In the genomic region with DNA sequence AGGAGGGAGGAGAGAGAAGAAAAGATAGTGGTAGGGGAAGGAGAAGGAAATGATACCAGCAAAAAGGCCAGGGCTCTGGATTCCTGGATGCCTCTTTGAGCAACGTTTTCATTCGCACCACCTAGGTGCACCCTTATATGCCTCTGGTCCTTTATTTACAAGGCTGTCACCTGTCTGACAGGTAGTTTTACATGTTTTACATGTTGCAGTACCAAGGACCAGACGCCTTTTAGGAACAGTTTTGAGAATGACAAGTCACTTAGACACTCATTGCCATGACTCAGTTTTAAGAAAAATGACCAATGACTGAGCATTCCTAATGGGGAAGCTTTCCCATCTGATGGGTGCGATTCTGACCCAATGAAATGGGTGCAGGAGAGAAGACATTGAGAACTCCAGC, we compare ENCODE assay signal across 17 cellular contexts.
DNase-seq lines count a peak whose midpoint lies in the region; ATAC-seq and TF ChIP-seq lines count a peak whose summit lies in the region.
"Had no signal": no experiment of that assay in that cellular context is flagged by ENCODE, and none has a peak within 500 bp of the region (broad histone marks: within the 10 kb centered on the region; RNA-seq: fewer than 3 reads in every experiment).

No MANE protein-coding gene starts in this region.

- no peak for ATAC-seq in HG03196 (IDR thresholded peaks at IDR 0.05; ENCODE audit: unreplicated experiment)
- ATAC-seq: GM23338 had no signal

- H3K9me3 Mint-ChIP-seq in nephron progenitor cell (no peaks in the 10 kb centered on the region), type B pancreatic cell (no peaks in the 10 kb centered on the region)
- H3K9me3 Mint-ChIP-seq in activated T-helper 1 cell treated with anti-CD3 and anti-CD28 coated beads, Interleukin-12 subunit alpha, Interleukin-12 subunit beta, Interleukin-2, Interleukin-4 antibody, amounts not matched to agents 30 ng/mL and 10 ng/mL and 1 ng/mL, durations not matched to agents 14 hours and 24 hours and 36 hours: no peaks in the 10 kb centered on the region
- H3K9me3 Mint-ChIP-seq: CD4-positive, alpha-beta memory T cell; GM23338 had no signal

- H3K4me1 Mint-ChIP-seq in nephron progenitor cell (peaks cover 74% of the 10 kb centered on the region), type B pancreatic cell (ENCODE audit: unreplicated experiment) (peaks cover 50% of the 10 kb centered on the region)
- no peaks in the 10 kb centered on the region for H3K4me1 Mint-ChIP-seq in activated T-helper 1 cell treated with anti-CD3 and anti-CD28 coated beads, Interleukin-12 subunit alpha, Interleukin-12 subunit beta, Interleukin-2, Interleukin-4 antibody, amounts not matched to agents 30 ng/mL and 10 ng/mL and 1 ng/mL, durations not matched to agents 14 hours and 24 hours and 36 hours (ENCODE audit: low read depth)
- H3K4me1 Mint-ChIP-seq: CD14-positive monocyte; CD4-positive, alpha-beta memory T cell had no signal

- TF ChIP-seq CTCF in epithelial cell of esophagus (IDR thresholded peaks at IDR 0.05; ENCODE audit: insufficient read depth, low read depth, low read length, missing control alignments): no peak
- no peak for TF ChIP-seq CTCF in nephron progenitor cell (IDR thresholded peaks at IDR 0.05)
- no peak for TF ChIP-seq CTCF in type B pancreatic cell (conservative IDR thresholded peaks at IDR 0.05)

- no peaks in the 10 kb centered on the region for H3K27me3 Mint-ChIP-seq in nephron progenitor cell (ENCODE audit: low read depth, poor library complexity)
- H3K27me3 Mint-ChIP-seq in type B pancreatic cell: no peaks in the 10 kb centered on the region
- no peaks in the 10 kb centered on the region for H3K27me3 Mint-ChIP-seq in activated T-helper 1 cell treated with anti-CD3 and anti-CD28 coated beads, Interleukin-12 subunit alpha, Interleukin-12 subunit beta, Interleukin-2, Interleukin-4 antibody, amounts not matched to agents 30 ng/mL and 10 ng/mL and 1 ng/mL, durations not matched to agents 14 hours and 24 hours and 36 hours (ENCODE audit: insufficient read depth)
- H3K27me3 Mint-ChIP-seq: CD4-positive, alpha-beta memory T cell had no signal

- intact Hi-C loops in activated T-helper 1 cell treated with anti-CD3 and anti-CD28 coated beads, Interleukin-12 subunit alpha, Interleukin-12 subunit beta, Interleukin-2, Interleukin-4 antibody, amounts not matched to agents 30 ng/mL and 10 ng/mL and 1 ng/mL, durations not matched to agents 14 hours and 24 hours and 36 hours (cut with micrococcal nuclease): no loop called here

- no peak overlapping the region for H3K4me3 Mint-ChIP-seq in nephron progenitor cell
- no peak overlapping the region for H3K4me3 Mint-ChIP-seq in type B pancreatic cell
- H3K4me3 Mint-ChIP-seq in activated T-helper 1 cell treated with anti-CD3 and anti-CD28 coated beads, Interleukin-12 subunit alpha, Interleukin-12 subunit beta, Interleukin-2, Interleukin-4 antibody, amounts not matched to agents 30 ng/mL and 10 ng/mL and 1 ng/mL, durations not matched to agents 14 hours and 24 hours and 36 hours: no peak overlapping the region
- H3K4me3 Mint-ChIP-seq: CD14-positive monocyte; CD4-positive, alpha-beta memory T cell; GM23338 had no signal

- peaks cover 75% of the 10 kb centered on the region for H3K36me3 Mint-ChIP-seq in nephron progenitor cell (ENCODE audit: low read depth)
- H3K36me3 Mint-ChIP-seq in type B pancreatic cell: peaks cover 27% of the 10 kb centered on the region
- H3K36me3 Mint-ChIP-seq in activated T-helper 1 cell treated with anti-CD3 and anti-CD28 coated beads, Interleukin-12 subunit alpha, Interleukin-12 subunit beta, Interleukin-2, Interleukin-4 antibody, amounts not matched to agents 30 ng/mL and 10 ng/mL and 1 ng/mL, durations not matched to agents 14 hours and 24 hours and 36 hours (ENCODE audit: low read depth): no peaks in the 10 kb centered on the region
- H3K36me3 Mint-ChIP-seq: CD14-positive monocyte; CD4-positive, alpha-beta memory T cell had no signal

- DNase-seq in ELR (ENCODE audit: low read depth) (peak; percentile 21), epithelial cell of esophagus (ENCODE audit: low read depth) (peak; percentile 53), nephron progenitor cell (no peak), type B pancreatic cell (ENCODE audit: extremely low spot score, unreplicated experiment) (no peak), DMS 273 (lab: John Stamatoyannopoulos, UW; ENCODE audit: unreplicated experiment) (no peak)
- DNase-seq in activated T-helper 1 cell treated with anti-CD3 and anti-CD28 coated beads, Interleukin-12 subunit alpha, Interleukin-12 subunit beta, Interleukin-2, Interleukin-4 antibody, amounts not matched to agents 30 ng/mL and 10 ng/mL and 1 ng/mL, durations not matched to agents 14 hours and 24 hours and 36 hours (ENCODE audit: low spot score): no peak
- DNase-seq: 8988T; CD4-positive, alpha-beta memory T cell; DMS53; DND-41; EL; GDM1; HCEC 1CT had no signal

- H3K27ac Mint-ChIP-seq in nephron progenitor cell (peak overlapping the region; percentile 66), type B pancreatic cell (peak overlapping the region; percentile 48)
- no peak overlapping the region for H3K27ac Mint-ChIP-seq in activated T-helper 1 cell treated with anti-CD3 and anti-CD28 coated beads, Interleukin-12 subunit alpha, Interleukin-12 subunit beta, Interleukin-2, Interleukin-4 antibody, amounts not matched to agents 30 ng/mL and 10 ng/mL and 1 ng/mL, durations not matched to agents 14 hours and 24 hours and 36 hours
- H3K27ac Mint-ChIP-seq: CD14-positive monocyte; CD4-positive, alpha-beta memory T cell; GM23338 had no signal

- no peak overlapping the region for H3K4me3 ChIP-seq in epithelial cell of esophagus (ENCODE audit: low read length)
- H3K4me3 ChIP-seq: BLaER1, GM23338 had no signal

Comparison
In these comparisons a context has a peak if more than half of its experiments do, and no peak if none do; other contexts are left out.
1. DNase-seq: peak in ELR (single experiment) and epithelial cell of esophagus (single experiment); none in nephron progenitor cell (single experiment), type B pancreatic cell (single experiment), activated T-helper 1 cell treated with anti-CD3 and anti-CD28 coated beads, Interleukin-12 subunit alpha, Interleukin-12 subunit beta, Interleukin-2, Interleukin-4 antibody, amounts not matched to agents 30 ng/mL and 10 ng/mL and 1 ng/mL, durations not matched to agents 14 hours and 24 hours and 36 hours (single experiment) and DMS 273 (single experiment).